ENCODE assay signal across 20 cellular contexts in genomic region chr2:226256709-226257401, GRCh38.
DNase-seq lines count a peak whose midpoint lies in the region; ATAC-seq and TF ChIP-seq lines count a peak whose summit lies in the region.
"Had no signal": no experiment of that assay in that cellular context is flagged by ENCODE, and none has a peak within 500 bp of the region (broad histone marks: within the 10 kb centered on the region; RNA-seq: fewer than 3 reads in every experiment).

No MANE protein-coding gene starts in this region.

- no peaks in the 10 kb centered on the region for H4K20me1 ChIP-seq in PC-9 (ENCODE audit: insufficient read depth)

- H3K27ac ChIP-seq in PC-9 = peak overlapping the region; percentile 68
- H3K27ac ChIP-seq: suprapubic skin had no signal

- DNase-seq in NCI-H524 (lab: John Stamatoyannopoulos, UW) (peak; percentile 3 to 41), NCI-H524 treated with DMSO at 0.1 percent for 48 hours (lab: John Stamatoyannopoulos, UW) (no peak), PC-9 (no peak), iris pigment epithelial cell (ENCODE audit: low read depth) (peak; percentile 19), mucosa of descending colon (no peak), AML-193 (lab: John Stamatoyannopoulos, UW) (no peak), T1000 (lab: John Stamatoyannopoulos, UW) (no peak)
- DNase-seq in stimulated activated naive CD4-positive, alpha-beta T cell (lab: John Stamatoyannopoulos, UW) = no peak
- DNase-seq: caudate nucleus; DMS79; effector CD4-positive, alpha-beta T cell; head of caudate nucleus; immature natural killer cell; MM.1S; NCI-H1694 treated with DMSO at 0.1 percent for 48 hours; posterior cingulate gyrus had no signal

- intact Hi-C loops in PC-9 (cut with micrococcal nuclease; ENCODE audit: unreplicated experiment) (no loop called here), mucosa of descending colon (cut with DNase I, micrococcal nuclease) (no loop called here)

- H3K4me3 ChIP-seq in PC-9 (no peak overlapping the region), mucosa of descending colon (no peak overlapping the region)
- H3K4me3 ChIP-seq: esophagus muscularis mucosa, GM23338, suprapubic skin had no signal

- TF ChIP-seq CTCF in PC-9 (conservative IDR thresholded peaks at IDR 0.05) (no peak), mucosa of descending colon (IDR thresholded peaks at IDR 0.05) (no peak)

- no peaks in the 10 kb centered on the region for H3K9me2 ChIP-seq in PC-9 (ENCODE audit: insufficient read depth)

- H3K9me3 ChIP-seq in PC-9 (ENCODE audit: insufficient read depth, low read depth) = peaks cover 6% of the 10 kb centered on the region; the same call in 1 of the 2 replicates
- no peaks in the 10 kb centered on the region for H3K9me3 ChIP-seq in mucosa of descending colon
- H3K9me3 ChIP-seq: esophagus muscularis mucosa, suprapubic skin had no signal

- H3K4me1 ChIP-seq in PC-9 (replicated peaks; ENCODE audit: insufficient read depth) (peaks cover 16% of the 10 kb centered on the region), mucosa of descending colon (ENCODE audit: low read depth) (no peaks in the 10 kb centered on the region)
- H3K4me1 ChIP-seq: suprapubic skin had no signal

- H3K79me2 ChIP-seq in PC-9 (ENCODE audit: low read depth) = no peaks in the 10 kb centered on the region

- CTCF ChIA-PET in PC-9 (lab: Charles Lee) = interaction anchor here (0.6 kb wide), 1 partner anchor 222 kb away, joined by 8 read pairs; no protein-coding TSS in a partner anchor

- H3K27me3 ChIP-seq in PC-9 (ENCODE audit: insufficient read depth, low read depth) = no peaks in the 10 kb centered on the region
- H3K27me3 ChIP-seq: esophagus muscularis mucosa, suprapubic skin had no signal

- peak overlapping the region; percentile 3; the same call in 1 of the 2 replicates for H3K4me2 ChIP-seq in PC-9
- H3K4me2 ChIP-seq: GM23338 had no signal

- peaks cover 11% of the 10 kb centered on the region for H3F3A ChIP-seq in PC-9 (ENCODE audit: insufficient read depth, low read depth)

- no TSS peak for BruUV-seq in PC-9 (replicated peaks; lab: Mats Ljungman, UMichigan)

- no peak for ATAC-seq in mucosa of descending colon
- ATAC-seq: GM23338, Panc1 had no signal

- peak overlapping the region; percentile 63; the same call in 1 of the 2 replicates for H2AFZ ChIP-seq in PC-9
- H2AFZ ChIP-seq: GM23338 had no signal

- no peaks in the 10 kb centered on the region for H3K36me3 ChIP-seq in PC-9 (ENCODE audit: low read depth)
- no peaks in the 10 kb centered on the region for H3K36me3 ChIP-seq in mucosa of descending colon (ENCODE audit: low read depth)
- H3K36me3 ChIP-seq: esophagus muscularis mucosa, suprapubic skin had no signal

- POLR2A ChIA-PET in PC-9 (lab: Charles Lee; ENCODE audit: unreplicated experiment) = no interaction called here

Comparison
In these comparisons a context has a peak if more than half of its experiments do, and no peak if none do; other contexts are left out.
1. DNase-seq: peak in NCI-H524 (2 of 2) and iris pigment epithelial cell (single experiment); none in NCI-H524 treated with DMSO at 0.1 percent for 48 hours (single experiment), PC-9 (0 of 2), mucosa of descending colon (0 of 3), AML-193 (0 of 2), T1000 (single experiment) and stimulated activated naive CD4-positive, alpha-beta T cell (0 of 6).